ENCODE assay signal across 1 cellular context in the genomic region with DNA sequence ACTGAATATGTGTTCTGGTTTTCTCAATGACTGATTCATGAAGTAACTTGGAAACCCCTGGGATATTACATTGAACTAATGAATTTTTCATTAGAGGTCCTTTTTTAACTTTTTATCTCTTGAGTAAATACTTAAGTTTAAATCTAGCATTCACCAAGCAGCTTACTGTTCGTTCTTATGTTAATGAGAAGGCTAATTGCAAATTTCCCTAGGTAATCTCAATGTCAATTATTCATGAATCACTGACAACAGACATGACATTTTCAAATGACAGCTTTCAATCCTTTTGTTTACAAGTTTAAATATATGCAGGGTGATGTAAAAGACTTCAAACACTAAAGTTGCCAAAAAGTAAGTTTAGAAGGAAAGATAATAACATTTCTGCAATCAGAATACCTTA.
TF ChIP-seq lines count a peak whose summit lies in the region.

No MANE protein-coding gene starts in this region.

TF ChIP-seq in WTC11, 78 proteins besides CTCF, POLR2A, EP300 and RAD21 (continued from another document):
- TF ChIP-seq, protein P1, sequence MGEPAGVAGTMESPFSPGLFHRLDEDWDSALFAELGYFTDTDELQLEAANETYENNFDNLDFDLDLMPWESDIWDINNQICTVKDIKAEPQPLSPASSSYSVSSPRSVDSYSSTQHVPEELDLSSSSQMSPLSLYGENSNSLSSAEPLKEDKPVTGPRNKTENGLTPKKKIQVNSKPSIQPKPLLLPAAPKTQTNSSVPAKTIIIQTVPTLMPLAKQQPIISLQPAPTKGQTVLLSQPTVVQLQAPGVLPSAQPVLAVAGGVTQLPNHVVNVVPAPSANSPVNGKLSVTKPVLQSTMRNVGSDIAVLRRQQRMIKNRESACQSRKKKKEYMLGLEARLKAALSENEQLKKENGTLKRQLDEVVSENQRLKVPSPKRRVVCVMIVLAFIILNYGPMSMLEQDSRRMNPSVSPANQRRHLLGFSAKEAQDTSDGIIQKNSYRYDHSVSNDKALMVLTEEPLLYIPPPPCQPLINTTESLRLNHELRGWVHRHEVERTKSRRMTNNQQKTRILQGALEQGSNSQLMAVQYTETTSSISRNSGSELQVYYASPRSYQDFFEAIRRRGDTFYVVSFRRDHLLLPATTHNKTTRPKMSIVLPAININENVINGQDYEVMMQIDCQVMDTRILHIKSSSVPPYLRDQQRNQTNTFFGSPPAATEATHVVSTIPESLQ (CRISPR knock-in tag; IDR thresholded peaks at IDR 0.05): no peak
- TF ChIP-seq JUN (CRISPR knock-in tag; IDR thresholded peaks at IDR 0.05): no peak
- TF ChIP-seq, protein P2, sequence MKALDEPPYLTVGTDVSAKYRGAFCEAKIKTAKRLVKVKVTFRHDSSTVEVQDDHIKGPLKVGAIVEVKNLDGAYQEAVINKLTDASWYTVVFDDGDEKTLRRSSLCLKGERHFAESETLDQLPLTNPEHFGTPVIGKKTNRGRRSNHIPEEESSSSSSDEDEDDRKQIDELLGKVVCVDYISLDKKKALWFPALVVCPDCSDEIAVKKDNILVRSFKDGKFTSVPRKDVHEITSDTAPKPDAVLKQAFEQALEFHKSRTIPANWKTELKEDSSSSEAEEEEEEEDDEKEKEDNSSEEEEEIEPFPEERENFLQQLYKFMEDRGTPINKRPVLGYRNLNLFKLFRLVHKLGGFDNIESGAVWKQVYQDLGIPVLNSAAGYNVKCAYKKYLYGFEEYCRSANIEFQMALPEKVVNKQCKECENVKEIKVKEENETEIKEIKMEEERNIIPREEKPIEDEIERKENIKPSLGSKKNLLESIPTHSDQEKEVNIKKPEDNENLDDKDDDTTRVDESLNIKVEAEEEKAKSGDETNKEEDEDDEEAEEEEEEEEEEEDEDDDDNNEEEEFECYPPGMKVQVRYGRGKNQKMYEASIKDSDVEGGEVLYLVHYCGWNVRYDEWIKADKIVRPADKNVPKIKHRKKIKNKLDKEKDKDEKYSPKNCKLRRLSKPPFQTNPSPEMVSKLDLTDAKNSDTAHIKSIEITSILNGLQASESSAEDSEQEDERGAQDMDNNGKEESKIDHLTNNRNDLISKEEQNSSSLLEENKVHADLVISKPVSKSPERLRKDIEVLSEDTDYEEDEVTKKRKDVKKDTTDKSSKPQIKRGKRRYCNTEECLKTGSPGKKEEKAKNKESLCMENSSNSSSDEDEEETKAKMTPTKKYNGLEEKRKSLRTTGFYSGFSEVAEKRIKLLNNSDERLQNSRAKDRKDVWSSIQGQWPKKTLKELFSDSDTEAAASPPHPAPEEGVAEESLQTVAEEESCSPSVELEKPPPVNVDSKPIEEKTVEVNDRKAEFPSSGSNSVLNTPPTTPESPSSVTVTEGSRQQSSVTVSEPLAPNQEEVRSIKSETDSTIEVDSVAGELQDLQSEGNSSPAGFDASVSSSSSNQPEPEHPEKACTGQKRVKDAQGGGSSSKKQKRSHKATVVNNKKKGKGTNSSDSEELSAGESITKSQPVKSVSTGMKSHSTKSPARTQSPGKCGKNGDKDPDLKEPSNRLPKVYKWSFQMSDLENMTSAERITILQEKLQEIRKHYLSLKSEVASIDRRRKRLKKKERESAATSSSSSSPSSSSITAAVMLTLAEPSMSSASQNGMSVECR (CRISPR knock-in tag; IDR thresholded peaks at IDR 0.05; ENCODE audit: borderline replicate concordance): no peak
- TF ChIP-seq, protein P3, sequence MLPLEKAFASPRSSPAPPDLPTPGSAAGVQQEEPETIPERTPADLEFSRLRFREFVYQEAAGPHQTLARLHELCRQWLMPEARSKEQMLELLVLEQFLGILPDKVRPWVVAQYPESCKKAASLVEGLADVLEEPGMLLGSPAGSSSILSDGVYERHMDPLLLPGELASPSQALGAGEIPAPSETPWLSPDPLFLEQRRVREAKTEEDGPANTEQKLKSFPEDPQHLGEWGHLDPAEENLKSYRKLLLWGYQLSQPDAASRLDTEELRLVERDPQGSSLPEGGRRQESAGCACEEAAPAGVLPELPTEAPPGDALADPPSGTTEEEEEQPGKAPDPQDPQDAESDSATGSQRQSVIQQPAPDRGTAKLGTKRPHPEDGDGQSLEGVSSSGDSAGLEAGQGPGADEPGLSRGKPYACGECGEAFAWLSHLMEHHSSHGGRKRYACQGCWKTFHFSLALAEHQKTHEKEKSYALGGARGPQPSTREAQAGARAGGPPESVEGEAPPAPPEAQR (CRISPR knock-in tag; IDR thresholded peaks at IDR 0.05): no peak
- TF ChIP-seq ZNF671 (CRISPR knock-in tag; IDR thresholded peaks at IDR 0.05): no peak
- TF ChIP-seq ELF4 (CRISPR knock-in tag; IDR thresholded peaks at IDR 0.05; ENCODE audit: low read depth): no peak
- TF ChIP-seq, protein P4, sequence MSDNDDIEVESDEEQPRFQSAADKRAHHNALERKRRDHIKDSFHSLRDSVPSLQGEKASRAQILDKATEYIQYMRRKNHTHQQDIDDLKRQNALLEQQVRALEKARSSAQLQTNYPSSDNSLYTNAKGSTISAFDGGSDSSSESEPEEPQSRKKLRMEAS (CRISPR knock-in tag; IDR thresholded peaks at IDR 0.05): no peak
- TF ChIP-seq MXD4 (CRISPR knock-in tag; IDR thresholded peaks at IDR 0.05; ENCODE audit: borderline replicate concordance): no peak
- TF ChIP-seq ZNF138 (CRISPR knock-in tag; conservative IDR thresholded peaks at IDR 0.05): no peak
- TF ChIP-seq, protein P5, sequence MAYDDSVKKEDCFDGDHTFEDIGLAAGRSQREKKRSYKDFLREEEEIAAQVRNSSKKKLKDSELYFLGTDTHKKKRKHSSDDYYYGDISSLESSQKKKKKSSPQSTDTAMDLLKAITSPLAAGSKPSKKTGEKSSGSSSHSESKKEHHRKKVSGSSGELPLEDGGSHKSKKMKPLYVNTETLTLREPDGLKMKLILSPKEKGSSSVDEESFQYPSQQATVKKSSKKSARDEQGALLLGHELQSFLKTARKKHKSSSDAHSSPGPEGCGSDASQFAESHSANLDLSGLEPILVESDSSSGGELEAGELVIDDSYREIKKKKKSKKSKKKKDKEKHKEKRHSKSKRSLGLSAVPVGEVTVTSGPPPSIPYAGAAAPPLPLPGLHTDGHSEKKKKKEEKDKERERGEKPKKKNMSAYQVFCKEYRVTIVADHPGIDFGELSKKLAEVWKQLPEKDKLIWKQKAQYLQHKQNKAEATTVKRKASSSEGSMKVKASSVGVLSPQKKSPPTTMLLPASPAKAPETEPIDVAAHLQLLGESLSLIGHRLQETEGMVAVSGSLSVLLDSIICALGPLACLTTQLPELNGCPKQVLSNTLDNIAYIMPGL (CRISPR knock-in tag; IDR thresholded peaks at IDR 0.05): no peak
- TF ChIP-seq OVOL2 (CRISPR knock-in tag; IDR thresholded peaks at IDR 0.05; ENCODE audit: borderline replicate concordance): no peak
- TF ChIP-seq NFE2L1 (CRISPR knock-in tag; IDR thresholded peaks at IDR 0.05): no peak
TF ChIP-seq in WTC11: peak in this region for 0.
